23 cellular contexts compared by ENCODE assay signal in the genomic region with DNA sequence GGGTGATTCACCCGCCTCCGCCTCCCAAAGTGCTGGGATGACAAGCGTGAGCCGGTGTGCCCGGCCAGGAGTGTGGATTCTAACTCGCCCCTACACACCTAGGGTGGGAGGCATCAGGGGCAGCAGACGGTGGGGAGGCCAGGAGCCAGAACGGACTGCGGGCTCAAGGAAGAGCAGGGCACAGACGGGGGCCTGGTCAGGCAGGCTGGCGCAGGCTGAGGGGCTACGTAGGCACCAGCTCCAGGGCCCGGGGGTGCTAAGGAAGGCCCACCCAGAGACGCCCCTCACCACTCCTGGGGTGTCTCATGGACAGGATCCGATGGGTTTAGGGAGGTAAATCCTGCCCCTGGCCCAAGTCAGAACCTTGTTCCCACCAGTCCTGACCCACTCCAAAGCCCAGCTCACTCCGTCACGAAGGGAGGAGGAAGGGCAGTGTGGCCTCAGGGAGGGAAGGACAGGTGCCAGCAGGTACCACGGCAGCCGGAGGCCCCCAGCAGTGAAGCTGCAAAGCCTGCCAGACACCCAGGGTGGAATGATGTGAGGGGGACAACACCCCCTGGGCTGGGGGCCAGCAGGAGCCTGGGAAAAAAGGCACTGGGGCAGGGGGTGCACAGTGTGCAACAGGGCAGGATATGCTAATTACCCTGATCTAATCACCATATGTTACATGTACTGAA.
DNase-seq lines count a peak whose midpoint lies in the region; ATAC-seq and TF ChIP-seq lines count a peak whose summit lies in the region.
"Had no signal": no experiment of that assay in that cellular context is flagged by ENCODE, and none has a peak within 500 bp of the region (broad histone marks: within the 10 kb centered on the region; RNA-seq: fewer than 3 reads in every experiment).

No MANE protein-coding gene starts in this region.

- peaks cover 3% of the 10 kb centered on the region for H3K27me3 Mint-ChIP-seq in neural progenitor cell (ENCODE audit: insufficient read depth, low read depth)
- H3K27me3 Mint-ChIP-seq: activated CD4-positive, alpha-beta memory T cell treated with anti-CD3 and anti-CD28 coated beads for 36 hours; central memory CD8-positive, alpha-beta T cell had no signal

- H3K9ac ChIP-seq in neural progenitor cell, result no peak overlapping the region
- H3K9ac ChIP-seq: SK-N-SH had no signal

- H3K4me3 ChIP-seq in neural progenitor cell, result no peak overlapping the region
- H3K4me3 ChIP-seq: pancreas, sigmoid colon, uterus had no signal

- H3K4me1 Mint-ChIP-seq in neural progenitor cell, result peaks cover 6% of the 10 kb centered on the region

- no peak overlapping the region for H3K4me3 Mint-ChIP-seq in neural progenitor cell
- H3K4me3 Mint-ChIP-seq: activated CD4-positive, alpha-beta memory T cell treated with anti-CD3 and anti-CD28 coated beads for 36 hours; central memory CD8-positive, alpha-beta T cell; immature natural killer cell had no signal

- H4K20me1 ChIP-seq in neural progenitor cell (ENCODE audit: low read depth), result no peaks in the 10 kb centered on the region

- no peak overlapping the region for H3K27ac ChIP-seq in neural progenitor cell
- H3K27ac ChIP-seq: C4-2B, pancreas, sigmoid colon, uterus, WERI-Rb-1 had no signal

- no peaks in the 10 kb centered on the region for H3K4me1 ChIP-seq in neural progenitor cell
- H3K4me1 ChIP-seq: pancreas, sigmoid colon, uterus had no signal

- no peak for ATAC-seq in HG03280 (IDR thresholded peaks at IDR 0.05; ENCODE audit: unreplicated experiment)
- ATAC-seq: pancreas had no signal

- no peaks in the 10 kb centered on the region for H3K27me3 ChIP-seq in neural progenitor cell
- H3K27me3 ChIP-seq: pancreas, sigmoid colon, uterus had no signal

- no peak for TF ChIP-seq CTCF in neural progenitor cell (IDR thresholded peaks at IDR 0.05)

- peaks cover 5% of the 10 kb centered on the region for H3F3A ChIP-seq in neural progenitor cell (ENCODE audit: low read depth)

- H3K4me2 ChIP-seq in neural progenitor cell, result no peak overlapping the region
- H3K4me2 ChIP-seq: SK-N-SH had no signal

- peak overlapping the region; percentile 66 for H3K27ac Mint-ChIP-seq in neural progenitor cell
- H3K27ac Mint-ChIP-seq: activated CD4-positive, alpha-beta memory T cell treated with anti-CD3 and anti-CD28 coated beads for 36 hours; immature natural killer cell had no signal

- no peaks in the 10 kb centered on the region for H3K9me3 Mint-ChIP-seq in neural progenitor cell
- H3K9me3 Mint-ChIP-seq: activated CD4-positive, alpha-beta memory T cell treated with anti-CD3 and anti-CD28 coated beads for 36 hours; central memory CD8-positive, alpha-beta T cell; immature natural killer cell had no signal

- peaks cover 18% of the 10 kb centered on the region for H3K36me3 Mint-ChIP-seq in neural progenitor cell

- H3K9me3 ChIP-seq in neural progenitor cell (ENCODE audit: low read depth), result no peaks in the 10 kb centered on the region
- H3K9me3 ChIP-seq: pancreas, sigmoid colon, SK-N-SH, uterus had no signal

- H3K36me3 ChIP-seq in neural progenitor cell, result no peaks in the 10 kb centered on the region
- H3K36me3 ChIP-seq: pancreas, uterus had no signal

- no peaks in the 10 kb centered on the region for H3K79me2 ChIP-seq in neural progenitor cell (ENCODE audit: low read depth)

- H2AFZ ChIP-seq in neural progenitor cell (replicated peaks), result no peak overlapping the region

- DNase-seq in activated effector memory CD4-positive, alpha-beta T cell treated with anti-CD3 and anti-CD28 coated beads, Interleukin-2, amount 50 U/mL, for 16 hours, result peak; percentile 52
- DNase-seq in activated effector memory CD4-positive, alpha-beta T cell treated with Interleukin-2 at 50 U/mL for 16 hours, result no peak
- DNase-seq in COR-L47 (lab: John Stamatoyannopoulos, UW), result peak; percentile 48
- peak; percentile 9 for DNase-seq in cerebellum (ENCODE audit: low spot score)
- no peak for DNase-seq in neural progenitor cell (ENCODE audit: low spot score)
- no peak for DNase-seq in epidermal melanocyte (ENCODE audit: insufficient read length, low spot score)
- no peak for DNase-seq in activated CD4-positive, alpha-beta T cell treated with anti-CD3 and anti-CD28 coated beads for 48 hours
- DNase-seq: activated CD4-positive, alpha-beta memory T cell treated with anti-CD3 and anti-CD28 coated beads for 36 hours; GOT3; immature natural killer cell; mammary epithelial cell; NCI-H1105 treated with DMSO at 0.1 percent for 48 hours; NCI-H510A treated with DMSO at 0.1 percent for 48 hours; sigmoid colon; SK-N-SH; stimulated activated CD8-positive, alpha-beta memory T cell treated with anti-CD3 and anti-CD28 coated beads, Interleukin-4, amount 100 ng/mL, for 48 hours; T-helper 2 cell; uterus; WERI-Rb-1 had no signal

Comparison
In these comparisons a context has a peak if more than half of its experiments do, and no peak if none do; other contexts are left out.
1. DNase-seq: peak in activated effector memory CD4-positive, alpha-beta T cell treated with anti-CD3 and anti-CD28 coated beads, Interleukin-2, amount 50 U/mL, for 16 hours (single experiment), COR-L47 (single experiment) and cerebellum (single experiment); none in activated effector memory CD4-positive, alpha-beta T cell treated with Interleukin-2 at 50 U/mL for 16 hours (single experiment), neural progenitor cell (single experiment), epidermal melanocyte (single experiment) and activated CD4-positive, alpha-beta T cell treated with anti-CD3 and anti-CD28 coated beads for 48 hours (single experiment).